Comparison of ENCODE assay signal across 24 cellular contexts in genomic region chrX:153693216-153694086, GRCh38. TPM values are rescaled to one million over a fixed set of nuclear protein-coding genes. Genes with fewer than 3 reads are reported as not detected.
A peak's percentile ranks its signal among the peaks of the same experiment; 100 is the strongest.
DNase-seq lines count a peak whose midpoint lies in the region; ATAC-seq, FAIRE-seq and TF ChIP-seq lines count a peak whose summit lies in the region.
"Had no signal": no experiment of that assay in that cellular context is flagged by ENCODE, and none has a peak within 500 bp of the region (broad histone marks: within the 10 kb centered on the region; RNA-seq: fewer than 3 reads in every experiment).

No MANE protein-coding gene starts in this region.

- no peak overlapping the region for H2BK120ac ChIP-seq in neuronal stem cell (ENCODE audit: low read depth, low read length)

- no peak overlapping the region for H2AK5ac ChIP-seq in neuronal stem cell (ENCODE audit: low read depth, low read length)

- no peak overlapping the region for H3K14ac ChIP-seq in neuronal stem cell (ENCODE audit: low read length)

- H2BK15ac ChIP-seq in neuronal stem cell (ENCODE audit: low read length): no peak overlapping the region

- no peak for FAIRE-seq in small intestine (lab: Jason Lieb, UNC)
- FAIRE-seq: A204.1, GM12878, GM19239 had no signal

- no peak overlapping the region for H2BK5ac ChIP-seq in neuronal stem cell (ENCODE audit: low read length)

- H3K9me3 ChIP-seq in neuronal stem cell (replicated peaks in 1 of 2; ENCODE audit: control insufficient read depth in 2 of 2, insufficient read depth in 1 of 2, low read depth in 1 of 2, low read length in 2 of 2): no peaks in the 10 kb centered on the region
- H3K9me3 ChIP-seq in small intestine (ENCODE audit: control insufficient read depth, low read depth): no peaks in the 10 kb centered on the region

- H3K4me2 ChIP-seq in neuronal stem cell (ENCODE audit: insufficient read depth, low read length, poor library complexity, severe bottlenecking): no peak overlapping the region

- H3K23ac ChIP-seq in neuronal stem cell (ENCODE audit: low read depth, low read length, poor library complexity): peak overlapping the region; percentile 43

- H3K4me1 Mint-ChIP-seq in stimulated activated naive CD8-positive, alpha-beta T cell treated with anti-CD3 and anti-CD28 coated beads, Interleukin-15, amount 100 ng/mL, for 72 hours: no peaks in the 10 kb centered on the region
- H3K4me1 Mint-ChIP-seq: CD4-positive, alpha-beta memory T cell had no signal

- no peak overlapping the region for H2BK12ac ChIP-seq in neuronal stem cell (ENCODE audit: low read length)

- H3K27ac Mint-ChIP-seq in stimulated activated naive CD8-positive, alpha-beta T cell treated with anti-CD3 and anti-CD28 coated beads, Interleukin-15, amount 100 ng/mL, for 72 hours: no peak overlapping the region

- H3K4me1 ChIP-seq in foreskin keratinocyte (no peaks in the 10 kb centered on the region), neuronal stem cell (ENCODE audit: control insufficient read depth in 2 of 2, insufficient read depth in 1 of 2, low read depth in 1 of 2, low read length in 2 of 2) (peaks cover 3 to 4% of the 10 kb centered on the region in 2 donors), small intestine (ENCODE audit: control insufficient read depth in 2 of 2, insufficient read depth in 1 of 2, low read depth in 1 of 2, low read length in 1 of 2) (no peaks in the 10 kb centered on the region)

- DNase-seq in stimulated activated naive CD8-positive, alpha-beta T cell treated with anti-CD3 and anti-CD28 coated beads, Interleukin-15, amount 100 ng/mL, for 72 hours: no peak
- no peak for DNase-seq in stimulated activated naive CD8-positive, alpha-beta T cell treated with anti-CD3 and anti-CD28 coated beads, Interleukin-15, Interleukin-2, amounts not matched to agents 100 U/mL and 50 U/mL, for 24 hours
- no peak for DNase-seq in foreskin keratinocyte
- no peak for DNase-seq in neuronal stem cell (ENCODE audit: low spot score)
- DNase-seq in DMS153 (lab: John Stamatoyannopoulos, UW): no peak
- DNase-seq in small intestine: no peak
- no peak for DNase-seq in medulla oblongata (ENCODE audit: extremely low spot score)
- DNase-seq: Calu3; CD4-positive, alpha-beta memory T cell; DMS53; EL; GM23248; HCEC 1CT; MM.1S; NCI-H146; NCI-H2029 treated with DMSO at 0.1 percent for 48 hours; NCI-H748 treated with DMSO at 0.1 percent for 48 hours; SHP77 had no signal

- H3K9me3 Mint-ChIP-seq in stimulated activated naive CD8-positive, alpha-beta T cell treated with anti-CD3 and anti-CD28 coated beads, Interleukin-15, amount 100 ng/mL, for 72 hours: no peaks in the 10 kb centered on the region
- H3K9me3 Mint-ChIP-seq: CD4-positive, alpha-beta memory T cell had no signal

- H3K36me3 ChIP-seq in neuronal stem cell (replicated peaks in 1 of 2; ENCODE audit: control insufficient read depth in 2 of 2, insufficient read depth in 2 of 2, low read length in 2 of 2) (peaks cover 11 to 64% of the 10 kb centered on the region in 2 donors), small intestine (ENCODE audit: control insufficient read depth in 2 of 2, insufficient read depth in 2 of 2, low read length in 2 of 2) (no peaks in the 10 kb centered on the region)

- no peak overlapping the region for H3K4ac ChIP-seq in neuronal stem cell (ENCODE audit: low read length)

- H3K27ac ChIP-seq in foreskin keratinocyte (no peak overlapping the region), neuronal stem cell (replicated peaks; ENCODE audit: low read length) (no peak overlapping the region), small intestine (ENCODE audit: low read depth in 1 of 2, low read length in 1 of 2) (no peak overlapping the region)
- H3K27ac ChIP-seq: GM23248 had no signal

- H3K27me3 ChIP-seq in foreskin keratinocyte (no peaks in the 10 kb centered on the region), neuronal stem cell (ENCODE audit: control insufficient read depth in 3 of 3, insufficient read depth in 3 of 3, low read depth in 1 of 3, low read length in 3 of 3) (peaks cover 0 to 8% (median 0%) of the 10 kb centered on the region in 3 experiments), small intestine (ENCODE audit: control insufficient read depth in 2 of 2, insufficient read depth in 2 of 2, low read length in 2 of 2) (no peaks in the 10 kb centered on the region)

- no peak overlapping the region for H3K4me3 ChIP-seq in neuronal stem cell (ENCODE audit: low read length in 2 of 2)
- no peak overlapping the region for H3K4me3 ChIP-seq in small intestine (ENCODE audit: low read depth in 1 of 2, low read length in 2 of 2)
- H3K4me3 ChIP-seq: GM12878, GM23248 had no signal

- H4K8ac ChIP-seq in neuronal stem cell (ENCODE audit: low read depth, low read length): no peak overlapping the region

- no peak overlapping the region for H3K4me3 Mint-ChIP-seq in stimulated activated naive CD8-positive, alpha-beta T cell treated with anti-CD3 and anti-CD28 coated beads, Interleukin-15, amount 100 ng/mL, for 72 hours
- H3K4me3 Mint-ChIP-seq: CD4-positive, alpha-beta memory T cell had no signal

- WGBS in neuronal stem cell (ENCODE audit: extremely low coverage in 2 of 2, insufficient read length in 2 of 2, insufficient replicate concordance in 1 of 2), 2 donors: no CpG with 5 or more reads among the region's 31 CpGs
- 76 to 83% (median 81%) methylated on average over 17 to 31 of the region's 31 CpGs for WGBS in small intestine, 3 donors

- no peak overlapping the region for H4K91ac ChIP-seq in neuronal stem cell (ENCODE audit: low read depth, low read length, poor library complexity)

- peak; percentile 7 for ATAC-seq in stimulated activated naive CD8-positive, alpha-beta T cell treated with anti-CD3 and anti-CD28 coated beads, Interleukin-15, amount 100 ng/mL, for 72 hours
- no peak for ATAC-seq in stimulated activated naive CD8-positive, alpha-beta T cell treated with anti-CD3 and anti-CD28 coated beads, Interleukin-15, Interleukin-2, amounts not matched to agents 100 U/mL and 50 U/mL, for 24 hours
- ATAC-seq in foreskin keratinocyte (peak; percentile 35), GM19455 (IDR thresholded peaks at IDR 0.05; ENCODE audit: unreplicated experiment) (no peak)
- ATAC-seq: GM12878 had no signal

- H3K18ac ChIP-seq in neuronal stem cell (ENCODE audit: low read length): no peak overlapping the region

- TF ChIP-seq CTCF in foreskin keratinocyte (conservative IDR thresholded peaks at IDR 0.05): no peak

- H3K27me3 Mint-ChIP-seq in stimulated activated naive CD8-positive, alpha-beta T cell treated with anti-CD3 and anti-CD28 coated beads, Interleukin-15, amount 100 ng/mL, for 72 hours: peaks cover 13% of the 10 kb centered on the region
- H3K27me3 Mint-ChIP-seq: CD4-positive, alpha-beta memory T cell had no signal

- no peak overlapping the region for H3K9ac ChIP-seq in neuronal stem cell (ENCODE audit: low read depth, low read length, poor library complexity)
- H3K9ac ChIP-seq: GM23248 had no signal

- H2AFZ ChIP-seq in neuronal stem cell (ENCODE audit: low read length): no peak overlapping the region
- H2AFZ ChIP-seq: GM23248 had no signal

- H3K79me1 ChIP-seq in neuronal stem cell (ENCODE audit: low read depth, low read length): peaks cover 12% of the 10 kb centered on the region

RNA-seq across cellular contexts. Expression of gene SLC6A8, which starts 5.7 kb away (rescaled TPM):
- 40.0 and 43.4 TPM in 2 replicates for total RNA-seq in foreskin keratinocyte
- polyA plus RNA-seq in foreskin keratinocyte (34.2 and 34.8 TPM in 2 replicates), small intestine (10 to 100 TPM; 34.0 to 74.9 (median 43.5) TPM)
- polyA plus RNA-seq in neuronal stem cell (2013, experiment 1 of 2): 122 TPM
- 123 TPM for polyA plus RNA-seq in neuronal stem cell (2013, experiment 2 of 2)
- total RNA-seq: OCI-LY7 had no signal

RNA-seq across cellular contexts. Expression of gene PNCK, which starts 19.8 kb away (rescaled TPM):
- not detected in 2 replicates for total RNA-seq in foreskin keratinocyte
- 0.07 and 0.15 TPM in 2 replicates for polyA plus RNA-seq in foreskin keratinocyte
- 20.3 TPM for polyA plus RNA-seq in neuronal stem cell (2013, experiment 1 of 2)
- 20.9 TPM for polyA plus RNA-seq in neuronal stem cell (2013, experiment 2 of 2)
- polyA plus RNA-seq in small intestine: 1 to 10 TPM in 2 of 3 donors, not detected in 1; 1.1 to 1.4 TPM
- total RNA-seq: CD4-positive, alpha-beta memory T cell; GM23248; LHCN-M2 had no signal
- polyA plus RNA-seq: CD4-positive, alpha-beta memory T cell; GM23248 had no signal

RNA-seq across cellular contexts. Expression of gene BCAP31, which starts 30.7 kb away (rescaled TPM):
- 239 and 289 TPM in 2 replicates for total RNA-seq in foreskin keratinocyte
- polyA plus RNA-seq in foreskin keratinocyte (275 and 350 TPM in 2 replicates), small intestine (100 to 1,000 TPM in 1 of 3 donors, 10 to 100 TPM in 2; 68.4 to 243 (median 81.0) TPM)
- polyA plus RNA-seq in neuronal stem cell (2013, experiment 1 of 2): 53.3 TPM
- polyA plus RNA-seq in neuronal stem cell (2013, experiment 2 of 2): 53.2 TPM

RNA-seq across cellular contexts. Expression of gene ABCD1, which starts 31.2 kb away (rescaled TPM):
- total RNA-seq in foreskin keratinocyte: 2.2 and 3.2 TPM in 2 replicates
- polyA plus RNA-seq in foreskin keratinocyte (1.6 and 2.3 TPM in 2 replicates), small intestine (10 to 100 TPM; 10.1 to 37.3 (median 26.5) TPM)
- polyA plus RNA-seq in neuronal stem cell (2013, experiment 1 of 2): 4.4 TPM
- 4.2 TPM for polyA plus RNA-seq in neuronal stem cell (2013, experiment 2 of 2)

RNA-seq across cellular contexts. Expression of gene DUSP9, which starts 46.4 kb away (rescaled TPM):
- 1.3 and 1.7 TPM in 2 replicates for total RNA-seq in foreskin keratinocyte
- polyA plus RNA-seq in foreskin keratinocyte (1.2 and 1.4 TPM in 2 replicates), small intestine (under 1 TPM in 1 of 3 donors, not detected in 2; 0.06 TPM)
- polyA plus RNA-seq in neuronal stem cell (2013, experiment 1 of 2): 1.5 TPM
- polyA plus RNA-seq in neuronal stem cell (2013, experiment 2 of 2): 1.4 TPM
- total RNA-seq: CD4-positive, alpha-beta memory T cell; GM23248; LHCN-M2; OCI-LY7 had no signal
- polyA plus RNA-seq: CD4-positive, alpha-beta memory T cell; GM12878; GM23248 had no signal

Comparison
In these comparisons a context has a peak if more than half of its experiments do, and no peak if none do; other contexts are left out.
1. ATAC-seq: peak in stimulated activated naive CD8-positive, alpha-beta T cell treated with anti-CD3 and anti-CD28 coated beads, Interleukin-15, amount 100 ng/mL, for 72 hours (single experiment) and foreskin keratinocyte (single experiment); none in stimulated activated naive CD8-positive, alpha-beta T cell treated with anti-CD3 and anti-CD28 coated beads, Interleukin-15, Interleukin-2, amounts not matched to agents 100 U/mL and 50 U/mL, for 24 hours (single experiment) and GM19455 (single experiment).